ENCODE assay signal across 8 cellular contexts in the genomic region with DNA sequence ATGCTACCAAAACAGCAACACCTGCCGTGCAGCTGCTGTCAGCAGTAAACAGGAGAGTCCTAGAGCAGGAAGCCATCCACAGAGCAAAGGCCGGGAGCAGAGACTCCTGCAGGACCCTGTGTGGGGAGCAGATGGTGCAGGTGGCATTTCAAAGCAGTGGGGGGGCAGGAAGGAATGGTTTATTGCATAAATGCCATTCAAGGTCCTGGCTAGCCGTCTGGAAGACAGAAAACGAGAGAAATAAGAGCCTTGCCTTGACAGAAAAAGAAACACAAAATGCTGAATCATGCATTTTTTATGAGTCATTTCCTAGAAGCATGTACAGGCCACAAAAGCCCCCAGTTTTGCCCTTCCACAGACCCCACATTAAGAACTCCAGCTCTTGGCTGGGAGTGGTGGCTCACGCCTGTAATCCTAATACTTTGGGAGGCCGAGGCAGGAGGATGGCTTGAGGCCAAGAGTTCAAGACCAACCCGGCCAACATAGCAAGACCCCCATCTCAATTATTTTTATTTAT. TPM values are rescaled to one million over a fixed set of nuclear protein-coding genes. Genes with fewer than 3 reads are reported as not detected.
DNase-seq lines count a peak whose midpoint lies in the region; ATAC-seq and TF ChIP-seq lines count a peak whose summit lies in the region.

No MANE protein-coding gene starts in this region.

- no peak overlapping the region for H3K4me3 Mint-ChIP-seq in T-helper 2 cell treated with Interferon-gamma antibody and Interleukin-4, amounts not matched to agents 5 μg/mL and 100 μg/mL, for 36 hours

- H3K36me3 ChIP-seq in right atrium auricular region = no peaks in the 10 kb centered on the region

- H3K36me3 Mint-ChIP-seq in T-helper 2 cell treated with Interferon-gamma antibody and Interleukin-4, amounts not matched to agents 5 μg/mL and 100 μg/mL, for 36 hours (ENCODE audit: low read depth) = peaks cover 3% of the 10 kb centered on the region

- H3K27me3 Mint-ChIP-seq in T-helper 2 cell treated with Interferon-gamma antibody and Interleukin-4, amounts not matched to agents 5 μg/mL and 100 μg/mL, for 36 hours (ENCODE audit: low read depth) = peaks cover 3% of the 10 kb centered on the region

- in situ Hi-C loops in KBM-7 (cut with MboI; ENCODE audit: low pct_unique_long_range_greater_than_20kb, low sequenced_read_pairs) = no loop called here

- peak; percentile 75 for ATAC-seq in left colon
- no peak for ATAC-seq in HG02623 (IDR thresholded peaks at IDR 0.05; ENCODE audit: unreplicated experiment)

- no peaks in the 10 kb centered on the region for H3K9me3 ChIP-seq in right atrium auricular region

- DNase-seq in DMS53 treated with DMSO at 0.1 percent for 48 hours (lab: John Stamatoyannopoulos, UW; ENCODE audit: unreplicated experiment) (peak; percentile 92), KBM-7 (peak; percentile 68), left colon (no peak), midbrain (lab: John Stamatoyannopoulos, UW) (no peak), right atrium auricular region (ENCODE audit: low spot score) (no peak)
- DNase-seq in T-helper 2 cell treated with Interferon-gamma antibody and Interleukin-4, amounts not matched to agents 5 μg/mL and 100 μg/mL, for 36 hours (ENCODE audit: low spot score) = no peak
- no peak for DNase-seq in stimulated activated CD4-positive, alpha-beta T cell treated with anti-CD3 and anti-CD28 coated beads, Interleukin-4, amount 100 ng/mL, for 4 hours

- no peak for TF ChIP-seq CTCF in right atrium auricular region (IDR thresholded peaks at IDR 0.05)

- H3K27ac Mint-ChIP-seq in T-helper 2 cell treated with Interferon-gamma antibody and Interleukin-4, amounts not matched to agents 5 μg/mL and 100 μg/mL, for 36 hours = peak overlapping the region; percentile 80

- H3K4me1 Mint-ChIP-seq in T-helper 2 cell treated with Interferon-gamma antibody and Interleukin-4, amounts not matched to agents 5 μg/mL and 100 μg/mL, for 36 hours (ENCODE audit: low read depth) = peaks cover 9% of the 10 kb centered on the region

- H3K27me3 ChIP-seq in right atrium auricular region = no peaks in the 10 kb centered on the region

- intact Hi-C loops in left colon (cut with DNase I, micrococcal nuclease) = no loop called here

- no peak overlapping the region for H3K4me3 ChIP-seq in right atrium auricular region

- H3K9me3 Mint-ChIP-seq in T-helper 2 cell treated with Interferon-gamma antibody and Interleukin-4, amounts not matched to agents 5 μg/mL and 100 μg/mL, for 36 hours = no peaks in the 10 kb centered on the region

- no peak overlapping the region for H3K27ac ChIP-seq in right atrium auricular region

- H3K4me1 ChIP-seq in right atrium auricular region = peaks cover 0 to 6% of the 10 kb centered on the region in 2 donors

RNA-seq across cellular contexts. Expression of a gene that starts 5.4 kb away (rescaled TPM):
- total RNA-seq in left colon = under 1 TPM; 0.14 to 0.27 TPM
- total RNA-seq in right atrium auricular region = not detected

RNA-seq across cellular contexts. Expression of a gene that starts 17.1 kb away (rescaled TPM):
- total RNA-seq in left colon = 10 to 100 TPM; 29.7 to 38.7 TPM
- 10 to 100 TPM; 41.5 to 55.9 TPM for total RNA-seq in right atrium auricular region

RNA-seq across cellular contexts. Expression of a gene that starts 27.4 kb away (rescaled TPM):
- 10 to 100 TPM; 28.4 to 38.2 TPM for total RNA-seq in left colon
- total RNA-seq in right atrium auricular region = 100 to 1,000 TPM; 107 to 214 TPM

RNA-seq across cellular contexts. Expression of a gene that starts 40.6 kb away (rescaled TPM):
- total RNA-seq in left colon = 10 to 100 TPM in 1 of 2 donors, 1 to 10 TPM in 1; 9.2 to 12.6 TPM
- 10 to 100 TPM in 1 of 2 donors, 1 to 10 TPM in 1; 9.3 to 18.6 TPM for total RNA-seq in right atrium auricular region

RNA-seq across cellular contexts. Expression of a gene that starts 53.2 kb away (rescaled TPM):
- total RNA-seq in left colon (10 to 100 TPM; 53.8 to 62.7 TPM), right atrium auricular region (10 to 100 TPM; 16.4 to 20.6 TPM)

Comparison
In these comparisons a context has a peak if more than half of its experiments do, and no peak if none do; other contexts are left out.
1. DNase-seq: peak in DMS53 treated with DMSO at 0.1 percent for 48 hours (single experiment) and KBM-7 (single experiment); none in T-helper 2 cell treated with Interferon-gamma antibody and Interleukin-4, amounts not matched to agents 5 μg/mL and 100 μg/mL, for 36 hours (single experiment), left colon (0 of 2), midbrain (single experiment), right atrium auricular region (single experiment) and stimulated activated CD4-positive, alpha-beta T cell treated with anti-CD3 and anti-CD28 coated beads, Interleukin-4, amount 100 ng/mL, for 4 hours (0 of 2).